ENCODE assay signal across 8 cellular contexts in genomic region chr15:39921274-39921638, GRCh38. TPM values are rescaled to one million over a fixed set of nuclear protein-coding genes. Genes with fewer than 3 reads are reported as not detected.
DNase-seq lines count a peak whose midpoint lies in the region; ATAC-seq lines count a peak whose summit lies in the region.

No MANE protein-coding gene starts in this region.

- peaks cover 17% of the 10 kb centered on the region for H3K4me1 ChIP-seq in iPS-15b (ENCODE audit: control insufficient read depth, insufficient read depth, low read length)

- peaks cover 5% of the 10 kb centered on the region for H3K36me3 Mint-ChIP-seq in activated T-helper 1 cell treated with anti-CD3 and anti-CD28 coated beads, Interleukin-12 subunit alpha, Interleukin-12 subunit beta, Interleukin-2, Interleukin-4 antibody, amounts not matched to agents 30 ng/mL and 10 ng/mL and 1 ng/mL, durations not matched to agents 14 hours and 24 hours and 36 hours (ENCODE audit: low read depth)
- no peaks in the 10 kb centered on the region for H3K36me3 Mint-ChIP-seq in stimulated activated memory B cell treated with anti-CD40 and anti-IgM and Interleukin-4, amounts not matched to agents 10 μg/mL and 1 μg/mL and 100 μg/mL, for 72 hours

- peak overlapping the region; percentile 96 for H3K4me3 ChIP-seq in iPS-15b (ENCODE audit: low read depth, low read length)

- peaks cover 30% of the 10 kb centered on the region for H3K27me3 Mint-ChIP-seq in activated T-helper 1 cell treated with anti-CD3 and anti-CD28 coated beads, Interleukin-12 subunit alpha, Interleukin-12 subunit beta, Interleukin-2, Interleukin-4 antibody, amounts not matched to agents 30 ng/mL and 10 ng/mL and 1 ng/mL, durations not matched to agents 14 hours and 24 hours and 36 hours (ENCODE audit: insufficient read depth)
- H3K27me3 Mint-ChIP-seq in stimulated activated memory B cell treated with anti-CD40 and anti-IgM and Interleukin-4, amounts not matched to agents 10 μg/mL and 1 μg/mL and 100 μg/mL, for 72 hours: peaks cover 27% of the 10 kb centered on the region

- H3K9me3 ChIP-seq in iPS-15b (ENCODE audit: control insufficient read depth, insufficient read depth, low read length): no peaks in the 10 kb centered on the region

- peak overlapping the region; percentile 71 for H3K9ac ChIP-seq in iPS-15b (ENCODE audit: low read depth, low read length)

- H3K27ac Mint-ChIP-seq in activated T-helper 1 cell treated with anti-CD3 and anti-CD28 coated beads, Interleukin-12 subunit alpha, Interleukin-12 subunit beta, Interleukin-2, Interleukin-4 antibody, amounts not matched to agents 30 ng/mL and 10 ng/mL and 1 ng/mL, durations not matched to agents 14 hours and 24 hours and 36 hours: peak overlapping the region; percentile 59
- peak overlapping the region; percentile 74 for H3K27ac Mint-ChIP-seq in stimulated activated memory B cell treated with anti-CD40 and anti-IgM and Interleukin-4, amounts not matched to agents 10 μg/mL and 1 μg/mL and 100 μg/mL, for 72 hours

- peaks cover 6% of the 10 kb centered on the region for H3K9me3 Mint-ChIP-seq in activated T-helper 1 cell treated with anti-CD3 and anti-CD28 coated beads, Interleukin-12 subunit alpha, Interleukin-12 subunit beta, Interleukin-2, Interleukin-4 antibody, amounts not matched to agents 30 ng/mL and 10 ng/mL and 1 ng/mL, durations not matched to agents 14 hours and 24 hours and 36 hours
- no peaks in the 10 kb centered on the region for H3K9me3 Mint-ChIP-seq in stimulated activated memory B cell treated with anti-CD40 and anti-IgM and Interleukin-4, amounts not matched to agents 10 μg/mL and 1 μg/mL and 100 μg/mL, for 72 hours

- H3K4me3 Mint-ChIP-seq in activated T-helper 1 cell treated with anti-CD3 and anti-CD28 coated beads, Interleukin-12 subunit alpha, Interleukin-12 subunit beta, Interleukin-2, Interleukin-4 antibody, amounts not matched to agents 30 ng/mL and 10 ng/mL and 1 ng/mL, durations not matched to agents 14 hours and 24 hours and 36 hours: peak overlapping the region; percentile 89
- peak overlapping the region; percentile 85 for H3K4me3 Mint-ChIP-seq in stimulated activated memory B cell treated with anti-CD40 and anti-IgM and Interleukin-4, amounts not matched to agents 10 μg/mL and 1 μg/mL and 100 μg/mL, for 72 hours

- H3K4me1 Mint-ChIP-seq in activated T-helper 1 cell treated with anti-CD3 and anti-CD28 coated beads, Interleukin-12 subunit alpha, Interleukin-12 subunit beta, Interleukin-2, Interleukin-4 antibody, amounts not matched to agents 30 ng/mL and 10 ng/mL and 1 ng/mL, durations not matched to agents 14 hours and 24 hours and 36 hours (ENCODE audit: low read depth): peaks cover 40% of the 10 kb centered on the region
- H3K4me1 Mint-ChIP-seq in stimulated activated memory B cell treated with anti-CD40 and anti-IgM and Interleukin-4, amounts not matched to agents 10 μg/mL and 1 μg/mL and 100 μg/mL, for 72 hours: peaks cover 33% of the 10 kb centered on the region

- ATAC-seq in stimulated activated memory B cell treated with anti-CD40 and anti-IgM and Interleukin-4, amounts not matched to agents 10 μg/mL and 1 μg/mL and 100 μg/mL, for 72 hours: no peak
- no peak for ATAC-seq in HG02840 (IDR thresholded peaks at IDR 0.05; ENCODE audit: low FRiP score, unreplicated experiment)

- intact Hi-C loops in activated T-helper 1 cell treated with anti-CD3 and anti-CD28 coated beads, Interleukin-12 subunit alpha, Interleukin-12 subunit beta, Interleukin-2, Interleukin-4 antibody, amounts not matched to agents 30 ng/mL and 10 ng/mL and 1 ng/mL, durations not matched to agents 14 hours and 24 hours and 36 hours (cut with micrococcal nuclease): loop anchor here (1.0 kb wide), 1 partner anchor 12 kb away; no protein-coding TSS in a partner anchor

- H3K27me3 ChIP-seq in iPS-15b (ENCODE audit: control insufficient read depth, insufficient read depth, low read length): no peaks in the 10 kb centered on the region

- DNase-seq in NCI-H2171 treated with DMSO at 0.1 percent for 48 hours (lab: John Stamatoyannopoulos, UW) (peak; percentile 49), NCI-H2171 (lab: John Stamatoyannopoulos, UW) (no peak), NCI-H446 treated with DMSO at 0.1 percent for 48 hours (lab: John Stamatoyannopoulos, UW) (no peak), HUDEP-2 (lab: John Stamatoyannopoulos, UW; ENCODE audit: unreplicated experiment in 76 of 76) (no peak)
- no peak for DNase-seq in activated T-helper 1 cell treated with anti-CD3 and anti-CD28 coated beads, Interleukin-12 subunit alpha, Interleukin-12 subunit beta, Interleukin-2, Interleukin-4 antibody, amounts not matched to agents 30 ng/mL and 10 ng/mL and 1 ng/mL, durations not matched to agents 14 hours and 24 hours and 36 hours (ENCODE audit: low spot score)

- H3K36me3 ChIP-seq in iPS-15b (ENCODE audit: control insufficient read depth, insufficient read depth, low read length): no peaks in the 10 kb centered on the region

RNA-seq across cellular contexts. Expression of gene GPR176, which starts 1.2 kb away (rescaled TPM):
- 0.23 and 0.34 TPM in 2 replicates for total RNA-seq in activated T-helper 1 cell treated with anti-CD3 and anti-CD28 coated beads, Interleukin-12 subunit alpha, Interleukin-12 subunit beta, Interleukin-2, Interleukin-4 antibody, amounts not matched to agents 30 ng/mL and 10 ng/mL and 1 ng/mL, durations not matched to agents 14 hours and 24 hours and 36 hours

RNA-seq across cellular contexts. Expression of gene EIF2AK4, which starts 12.7 kb away (rescaled TPM):
- total RNA-seq in activated T-helper 1 cell treated with anti-CD3 and anti-CD28 coated beads, Interleukin-12 subunit alpha, Interleukin-12 subunit beta, Interleukin-2, Interleukin-4 antibody, amounts not matched to agents 30 ng/mL and 10 ng/mL and 1 ng/mL, durations not matched to agents 14 hours and 24 hours and 36 hours: 51.5 and 54.2 TPM in 2 replicates
